ENCODE assay signal across 8 cellular contexts in the genomic region with DNA sequence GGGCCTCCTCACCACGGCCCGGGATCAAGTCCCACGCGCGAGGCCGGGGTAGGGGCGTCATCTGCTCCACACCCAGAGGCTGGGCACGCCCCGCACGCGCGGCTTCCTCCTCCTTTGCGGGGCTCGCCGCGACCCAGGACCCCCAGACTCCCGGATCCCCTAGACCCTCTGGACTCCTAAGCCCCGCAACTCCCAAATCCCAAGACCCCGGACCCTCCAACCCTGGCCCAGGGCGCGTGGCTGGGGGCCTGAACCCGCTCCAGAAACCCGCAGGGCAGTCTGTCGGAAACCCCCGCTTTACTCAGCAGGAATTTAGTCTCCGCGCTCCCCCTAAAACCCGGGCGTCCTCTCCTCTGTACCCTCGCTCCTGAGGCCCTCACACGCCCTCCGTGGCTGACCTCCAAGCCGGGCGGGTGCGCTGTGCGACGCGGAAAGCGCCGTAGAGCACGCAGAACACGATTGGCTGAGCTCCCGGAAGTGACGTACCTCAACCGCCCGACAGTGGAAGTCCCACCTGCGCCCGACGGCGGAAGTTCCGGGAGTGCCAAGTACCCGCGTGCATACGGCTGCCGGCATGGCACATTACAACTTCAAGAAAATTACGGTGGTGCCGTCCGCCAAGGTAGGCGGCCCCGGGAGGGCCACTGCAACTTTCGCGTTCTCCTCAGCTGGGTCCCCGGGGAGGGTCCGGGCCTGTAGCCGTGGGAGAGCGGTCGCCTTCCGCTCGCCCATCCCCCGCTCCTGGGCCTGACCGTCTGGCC. TPM values are rescaled to one million over a fixed set of nuclear protein-coding genes. Genes with fewer than 3 reads are reported as not detected.
DNase-seq lines count a peak whose midpoint lies in the region; TF ChIP-seq lines count a peak whose summit lies in the region.

Gene GTPBP4, plus strand, starts transcription at position 529 of the 761 bp plus-strand sequence. Its CDS starts 46 bp downstream, at position 575.

- H3K4me1 ChIP-seq in SK-N-SH (ENCODE audit: control insufficient read depth in 1 of 2, insufficient read depth in 2 of 2, low read depth in 1 of 2, low read length in 1 of 2), result peaks cover 13 to 14% of the 10 kb centered on the region in 2 experiments; a peak in 2 of 4 replicates

- no peak for TF ChIP-seq CTCF in HFF-Myc (IDR thresholded peaks at IDR 0.05; ENCODE audit: low read depth, low read length, missing control alignments)
- TF ChIP-seq CTCF in SK-N-SH (IDR thresholded peaks at IDR 0.05), result peak; percentile 51

- H3K4me3 ChIP-seq in GM08714 (ENCODE audit: low read length), result peak within 1 kb of the TSS; percentile 80
- peak within 1 kb of the TSS; percentile 88 for H3K4me3 ChIP-seq in HFF-Myc (replicated peaks; ENCODE audit: low read depth, low read length)
- H3K4me3 ChIP-seq in SK-N-SH (ENCODE audit: low read depth in 2 of 2, low read length in 1 of 2), result peak within 1 kb of the TSS; percentile 99 to 100

- H3K27me3 Mint-ChIP-seq in activated naive CD4-positive, alpha-beta T cell treated with anti-CD3 and anti-CD28 coated beads, Interleukin-2, amount 50 U/mL, for 24 hours, result no peaks in the 10 kb centered on the region

- H3K4me1 Mint-ChIP-seq in activated naive CD4-positive, alpha-beta T cell treated with anti-CD3 and anti-CD28 coated beads, Interleukin-2, amount 50 U/mL, for 24 hours, result peaks cover 40% of the 10 kb centered on the region

- peaks cover 16% of the 10 kb centered on the region for H3F3A ChIP-seq in SK-N-SH (replicated peaks; ENCODE audit: insufficient read depth)

- H3K27me3 ChIP-seq in SK-N-SH (ENCODE audit: insufficient read depth), result no peaks in the 10 kb centered on the region

- peaks cover 40% of the 10 kb centered on the region for H4K20me1 ChIP-seq in SK-N-SH (ENCODE audit: insufficient read depth)

- CTCF ChIA-PET in SK-N-SH (lab: Yijun Ruan, JAX), result interaction anchor here (0.6 to 1.1 kb wide), 5 partner anchors 11 to 94 kb away, joined by 3 to 4 read pairs (median 3); partner anchors contain the start of gene WDR37

- POLR2A ChIA-PET in SK-N-SH (lab: Yijun Ruan, JAX), result interaction anchor here (0.5 to 2.7 kb wide), 6 partner anchors 14 to 89 kb away, joined by 3 to 6 read pairs (median 4); partner anchors contain the start of gene IDI1

- TF ChIP-seq RAD21 in SK-N-SH (IDR thresholded peaks at IDR 0.05; ENCODE audit: low read length), result peak; percentile 26; the same call in 1 of the 2 replicates

- peak within 1 kb of the TSS; percentile 86 for H3K4me2 ChIP-seq in SK-N-SH

- no peak; a peak in 1 of 4 replicates for TF ChIP-seq EP300 in SK-N-SH (IDR thresholded peaks at IDR 0.05; ENCODE audit: borderline replicate concordance in 1 of 2, low read depth in 1 of 2, low read length in 1 of 2)

- H2AFZ ChIP-seq in SK-N-SH (ENCODE audit: low read depth), result peak within 1 kb of the TSS; percentile 87

- H3K9me2 ChIP-seq in SK-N-SH, result no peaks in the 10 kb centered on the region

- peak within 1 kb of the TSS; percentile 94 for H3K4me3 Mint-ChIP-seq in activated naive CD4-positive, alpha-beta T cell treated with anti-CD3 and anti-CD28 coated beads, Interleukin-2, amount 50 U/mL, for 24 hours

- H3K9me3 Mint-ChIP-seq in activated naive CD4-positive, alpha-beta T cell treated with anti-CD3 and anti-CD28 coated beads, Interleukin-2, amount 50 U/mL, for 24 hours, result no peaks in the 10 kb centered on the region

- H3K27ac ChIP-seq in SK-N-SH (ENCODE audit: low read depth in 2 of 2, low read length in 1 of 2) (peak within 1 kb of the TSS; percentile 89), temporal lobe (ENCODE audit: low read depth, low read length) (peak within 1 kb of the TSS; percentile 74)

- peak within 1 kb of the TSS; percentile 97 for H3K27ac Mint-ChIP-seq in activated naive CD4-positive, alpha-beta T cell treated with anti-CD3 and anti-CD28 coated beads, Interleukin-2, amount 50 U/mL, for 24 hours

- H3K36me3 Mint-ChIP-seq in activated naive CD4-positive, alpha-beta T cell treated with anti-CD3 and anti-CD28 coated beads, Interleukin-2, amount 50 U/mL, for 24 hours, result peaks cover 13% of the 10 kb centered on the region

- H3K9ac ChIP-seq in SK-N-SH, result peak within 1 kb of the TSS; percentile 99

- H3K79me2 ChIP-seq in SK-N-SH (ENCODE audit: insufficient read depth), result peaks cover 64% of the 10 kb centered on the region

- DNase-seq in HFF-Myc (ENCODE audit: extremely low read depth, low read depth), result peak; percentile 91
- DNase-seq in MV-4-11 (lab: John Stamatoyannopoulos, UW), result peak; percentile 96
- peak; percentile 98 for DNase-seq in SK-N-SH
- DNase-seq in glomerular endothelial cell (ENCODE audit: extremely low read depth, low read depth, low spot score), result peak; percentile 80
- peak; percentile 93 for DNase-seq in occipital lobe (lab: John Stamatoyannopoulos, UW)

- H3K9me3 ChIP-seq in SK-N-SH, result no peaks in the 10 kb centered on the region

- WGBS in SK-N-SH (ENCODE audit: low lambda C conversion rate), result under 1% methylated on average over 52 of the region's 71 CpGs

- peaks cover 17 to 22% of the 10 kb centered on the region in 2 experiments for H3K36me3 ChIP-seq in SK-N-SH (replicated peaks in 1 of 2; ENCODE audit: control insufficient read depth in 1 of 2, insufficient read depth in 2 of 2, low read length in 1 of 2)

TF ChIP-seq in SK-N-SH, 30 proteins besides CTCF, POLR2A, EP300 and RAD21 (continues in another document):
- TF ChIP-seq TEAD4 (IDR thresholded peaks at IDR 0.05; ENCODE audit: borderline replicate concordance, insufficient read depth), result no peak
- peak; percentile 83; the same call in 1 of the 2 replicates for TF ChIP-seq POLR2AphosphoS5 (IDR thresholded peaks at IDR 0.05; ENCODE audit: low read depth, low read length)
- TF ChIP-seq, protein P1, sequence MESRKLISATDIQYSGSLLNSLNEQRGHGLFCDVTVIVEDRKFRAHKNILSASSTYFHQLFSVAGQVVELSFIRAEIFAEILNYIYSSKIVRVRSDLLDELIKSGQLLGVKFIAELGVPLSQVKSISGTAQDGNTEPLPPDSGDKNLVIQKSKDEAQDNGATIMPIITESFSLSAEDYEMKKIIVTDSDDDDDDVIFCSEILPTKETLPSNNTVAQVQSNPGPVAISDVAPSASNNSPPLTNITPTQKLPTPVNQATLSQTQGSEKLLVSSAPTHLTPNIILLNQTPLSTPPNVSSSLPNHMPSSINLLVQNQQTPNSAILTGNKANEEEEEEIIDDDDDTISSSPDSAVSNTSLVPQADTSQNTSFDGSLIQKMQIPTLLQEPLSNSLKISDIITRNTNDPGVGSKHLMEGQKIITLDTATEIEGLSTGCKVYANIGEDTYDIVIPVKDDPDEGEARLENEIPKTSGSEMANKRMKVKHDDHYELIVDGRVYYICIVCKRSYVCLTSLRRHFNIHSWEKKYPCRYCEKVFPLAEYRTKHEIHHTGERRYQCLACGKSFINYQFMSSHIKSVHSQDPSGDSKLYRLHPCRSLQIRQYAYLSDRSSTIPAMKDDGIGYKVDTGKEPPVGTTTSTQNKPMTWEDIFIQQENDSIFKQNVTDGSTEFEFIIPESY (IDR thresholded peaks at IDR 0.05; ENCODE audit: borderline replicate concordance, low read depth), result no peak
- TF ChIP-seq RXRA (IDR thresholded peaks at IDR 0.05; ENCODE audit: borderline replicate concordance, low read depth), result no peak
- no peak for TF ChIP-seq FOSL2 (IDR thresholded peaks at IDR 0.05; ENCODE audit: borderline replicate concordance, low read depth)
- no peak for TF ChIP-seq JUND (IDR thresholded peaks at IDR 0.05)
- TF ChIP-seq ELF1 (IDR thresholded peaks at IDR 0.05), result peak; percentile 89
- no peak for TF ChIP-seq GATA2 (CRISPR knock-in tag; IDR thresholded peaks at IDR 0.05)
- TF ChIP-seq FOXJ3 (CRISPR knock-in tag; IDR thresholded peaks at IDR 0.05), result 0 out of 2 replicates have a peak, but pooled peaks have one; percentile 15
- peak; percentile 68 for TF ChIP-seq CHD2 (IDR thresholded peaks at IDR 0.05; ENCODE audit: low read length, partially characterized antibody)
- peak; percentile 27; the same call in 1 of the 2 replicates for TF ChIP-seq RFX5 (IDR thresholded peaks at IDR 0.05; ENCODE audit: low read length)
- no peak for TF ChIP-seq TCF12 (IDR thresholded peaks at IDR 0.05)
- no peak for TF ChIP-seq USF2 (IDR thresholded peaks at IDR 0.05; ENCODE audit: borderline replicate concordance, low read depth, low read length)
- TF ChIP-seq MXI1 (IDR thresholded peaks at IDR 0.05; ENCODE audit: low read depth, low read length), result peak; percentile 96
- TF ChIP-seq YY1 (IDR thresholded peaks at IDR 0.05; ENCODE audit: low read depth), result 0 out of 2 replicates have a peak, but pooled peaks have one; percentile 3
- 0 out of 2 replicates have a peak, but pooled peaks have one; percentile 43 for TF ChIP-seq NRF1 (IDR thresholded peaks at IDR 0.05; ENCODE audit: low read depth, low read length)
- TF ChIP-seq FOXM1 (IDR thresholded peaks at IDR 0.05; ENCODE audit: low read depth), result 0 out of 2 replicates have a peak, but pooled peaks have one; percentile 44

RNA-seq across cellular contexts. Expression of gene GTPBP4, which starts in this region (rescaled TPM):
- polyA plus RNA-seq in SK-N-SH (2012; rRNA removed), result 36.6 and 41.2 TPM in 2 replicates
- 46.1 and 69.3 TPM in 2 replicates for polyA plus RNA-seq in SK-N-SH (2012; cell fraction: cytosol; rRNA removed)
- 102 and 110 TPM in 2 replicates for polyA plus RNA-seq in SK-N-SH (2012; cell fraction: nucleus; rRNA removed)
- total RNA-seq in glomerular endothelial cell, result 34.9 and 40.1 TPM in 2 replicates
- total RNA-seq in occipital lobe, result 21.5 TPM
- 14.0 TPM for total RNA-seq in temporal lobe

Comparison
In these comparisons a context has a peak if more than half of its experiments do, and no peak if none do; other contexts are left out.
1. Peak in every context shown above with its lines: DNase-seq, H3K4me3 ChIP-seq and H3K27ac ChIP-seq.